ENCODE assay signal across 1 cellular context in genomic region chr5:111530298-111530740, GRCh38.
TF ChIP-seq lines count a peak whose summit lies in the region.

No MANE protein-coding gene starts in this region.

TF ChIP-seq in K562, 482 proteins besides CTCF, POLR2A, EP300 and RAD21 (continued from another document):
- TF ChIP-seq CLOCK (CRISPR knock-in tag; IDR thresholded peaks at IDR 0.05; ENCODE audit: borderline replicate concordance): no peak
- TF ChIP-seq ZNF239 (CRISPR knock-in tag; IDR thresholded peaks at IDR 0.05): no peak
- TF ChIP-seq EGR1 (conservative IDR thresholded peaks at IDR 0.05): peak; percentile 82
- TF ChIP-seq NONO (IDR thresholded peaks at IDR 0.05; ENCODE audit: low read depth in 2 of 2, low read length in 1 of 2): no peak
